In the genomic region with DNA sequence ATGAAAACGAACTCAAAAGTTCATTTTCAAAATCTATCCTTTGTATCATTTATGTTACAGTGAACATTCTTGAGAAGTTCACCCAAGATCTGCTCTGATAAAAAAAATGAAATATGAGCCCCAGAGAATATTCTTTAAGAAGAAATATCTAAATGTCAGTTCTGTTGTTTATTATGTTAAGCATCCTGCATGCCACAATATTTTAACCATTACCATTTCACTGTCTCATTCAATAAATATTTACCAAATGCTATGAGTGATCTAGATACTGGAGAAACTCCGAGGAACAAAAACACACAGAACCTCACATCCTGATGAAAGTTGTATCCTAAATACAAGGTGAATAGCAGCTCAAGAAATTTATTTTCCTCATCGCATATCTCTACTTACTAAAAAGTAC, we compare ENCODE assay signal across 21 cellular contexts.
"Had no signal": no experiment of that assay in that cellular context is flagged by ENCODE, and none has a peak within 500 bp of the region (broad histone marks: within the 10 kb centered on the region; RNA-seq: fewer than 3 reads in every experiment).

No MANE protein-coding gene starts in this region.

- H3K4me3 ChIP-seq: colonic mucosa, esophagus squamous epithelium, heart left ventricle, prostate gland, right lobe of liver, skin epidermis, stomach, thoracic aorta, transverse colon had no signal

- H3K36me3 Mint-ChIP-seq: naive B cell had no signal

- FAIRE-seq: islet of Langerhans had no signal

- H3K4me1 ChIP-seq: colonic mucosa, esophagus squamous epithelium, heart left ventricle, parathyroid adenoma, prostate gland, right lobe of liver, stomach, transverse colon had no signal

- ATAC-seq: heart left ventricle, right lobe of liver had no signal

- H3K36me3 ChIP-seq: colonic mucosa, esophagus squamous epithelium, heart left ventricle, prostate gland, right lobe of liver, stomach, thoracic aorta, transverse colon had no signal

- DNase-seq: colonic mucosa; dermis blood vessel endothelial cell; esophagus squamous epithelium; foreskin melanocyte; heart left ventricle; hippocampal formation; kidney glomerular epithelial cell; mesendoderm; naive B cell; nephron progenitor cell; right lobe of liver; stimulated activated CD4-positive, alpha-beta T cell treated with anti-CD3 and anti-CD28 coated beads, Interleukin-2, amount 100 ng/mL, for 24 hours; stimulated activated naive CD4-positive, alpha-beta T cell; stomach; substantia nigra; transverse colon had no signal

- H3K9me3 Mint-ChIP-seq: nephron progenitor cell had no signal

- H3K4me1 Mint-ChIP-seq: naive B cell, nephron progenitor cell had no signal

- H3K9me3 ChIP-seq: colonic mucosa, esophagus squamous epithelium, heart left ventricle, prostate gland, right lobe of liver, stomach, thoracic aorta, transverse colon had no signal

- H3K27me3 ChIP-seq: colonic mucosa, esophagus squamous epithelium, heart left ventricle, right lobe of liver, stomach, transverse colon had no signal

- H3K27ac Mint-ChIP-seq: naive B cell, nephron progenitor cell had no signal

- H3K27ac ChIP-seq: colonic mucosa, esophagus squamous epithelium, heart left ventricle, parathyroid adenoma, prostate gland, right lobe of liver, skin epidermis, stomach, thoracic aorta, transverse colon had no signal

- H3K4me3 Mint-ChIP-seq: naive B cell, nephron progenitor cell had no signal
